Comparison of ENCODE assay signal across 7 cellular contexts in genomic region chr12:109863961-109864712, GRCh38. TPM values are rescaled to one million over a fixed set of nuclear protein-coding genes. Genes with fewer than 3 reads are reported as not detected.
DNase-seq lines count a peak whose midpoint lies in the region; ATAC-seq, FAIRE-seq and TF ChIP-seq lines count a peak whose summit lies in the region.

No MANE protein-coding gene starts in this region.

- H3K4me1 ChIP-seq in kidney (ENCODE audit: control insufficient read depth in 1 of 2, insufficient read depth in 1 of 2, low read depth in 1 of 2, low read length in 2 of 2) (peaks cover 27 to 29% of the 10 kb centered on the region in 2 donors), stomach (peaks cover 21 to 27% (median 24%) of the 10 kb centered on the region in 4 donors)

- 67 to 78% (median 70%) methylated on average over 6 to 7 of the region's 7 CpGs for WGBS in stomach, 5 donors

- H3K27ac Mint-ChIP-seq in activated T-helper 2 cell treated with anti-CD3 and anti-CD28 coated beads, Interferon-gamma antibody, Interleukin-2, Interleukin-4, amounts not matched to agents 10 μg/mL and 5 μg/mL and 100 μg/mL, durations not matched to agents 14 hours and 24 hours and 36 hours, result peak overlapping the region; percentile 17

- H3K36me3 ChIP-seq in kidney (ENCODE audit: control insufficient read depth in 1 of 2, insufficient read depth in 2 of 2, low read length in 2 of 2) (no peaks in the 10 kb centered on the region), stomach (peaks cover 0 to 15% (median 12%) of the 10 kb centered on the region in 4 donors)

- no peak for FAIRE-seq in kidney (lab: Jason Lieb, UNC)
- no peak for FAIRE-seq in HTR-8/SVneo (lab: Jason Lieb, UNC)

- TF ChIP-seq CTCF in kidney (IDR thresholded peaks at IDR 0.05; ENCODE audit: borderline replicate concordance, extremely low read depth, insufficient read depth) (no peak), stomach (IDR thresholded peaks at IDR 0.05) (no peak), GM13977 (IDR thresholded peaks at IDR 0.05; ENCODE audit: extremely low read depth, insufficient read depth, missing control alignments) (no peak)

- intact Hi-C loops in activated T-helper 2 cell treated with anti-CD3 and anti-CD28 coated beads, Interferon-gamma antibody, Interleukin-2, Interleukin-4, amounts not matched to agents 10 μg/mL and 5 μg/mL and 100 μg/mL, durations not matched to agents 14 hours and 24 hours and 36 hours (cut with micrococcal nuclease), result no loop called here
- intact Hi-C loops in kidney (cut with DNase I), result no loop called here
- intact Hi-C loops in stomach (cut with DNase I; ENCODE audit: low total_unique reads), result no loop called here

- H3K4me1 Mint-ChIP-seq in activated T-helper 2 cell treated with anti-CD3 and anti-CD28 coated beads, Interferon-gamma antibody, Interleukin-2, Interleukin-4, amounts not matched to agents 10 μg/mL and 5 μg/mL and 100 μg/mL, durations not matched to agents 14 hours and 24 hours and 36 hours (ENCODE audit: low read depth), result peaks cover 18% of the 10 kb centered on the region

- ATAC-seq in GM18511 (IDR thresholded peaks at IDR 0.05; ENCODE audit: unreplicated experiment), result no peak

- TF ChIP-seq POLR2A in stomach (IDR thresholded peaks at IDR 0.05), result no peak

- no peaks in the 10 kb centered on the region for H3K27me3 Mint-ChIP-seq in activated T-helper 2 cell treated with anti-CD3 and anti-CD28 coated beads, Interferon-gamma antibody, Interleukin-2, Interleukin-4, amounts not matched to agents 10 μg/mL and 5 μg/mL and 100 μg/mL, durations not matched to agents 14 hours and 24 hours and 36 hours (ENCODE audit: low read depth)

- peak; percentile 18 to 24 for DNase-seq in Kasumi-1 (lab: John Stamatoyannopoulos, UW)
- DNase-seq in activated T-helper 2 cell treated with anti-CD3 and anti-CD28 coated beads, Interferon-gamma antibody, Interleukin-2, Interleukin-4, amounts not matched to agents 10 μg/mL and 5 μg/mL and 100 μg/mL, durations not matched to agents 14 hours and 24 hours and 36 hours (ENCODE audit: low spot score), result no peak
- no peak for DNase-seq in kidney
- peak; percentile 76 for DNase-seq in stomach
- no peak for DNase-seq in GM13977 (ENCODE audit: low spot score)
- no peak for DNase-seq in HTR-8/SVneo (ENCODE audit: insufficient read length, low spot score)

- no peak for TF ChIP-seq EP300 in stomach (IDR thresholded peaks at IDR 0.05)

- in situ Hi-C loops in GM13977 (cut with MboI; ENCODE audit: low pct_unique_long_range_greater_than_20kb, low sequenced_read_pairs, unreplicated experiment), result no loop called here

- H3K27ac ChIP-seq in kidney (ENCODE audit: low read depth in 2 of 2, low read length in 2 of 2) (peak overlapping the region; percentile 59 to 90), stomach (peak overlapping the region; percentile 63 to 86 (median 77))

- H3K9ac ChIP-seq in kidney (ENCODE audit: low read length in 2 of 2), result peak overlapping the region in 1 of 2 donors; percentile 28

- no peaks in the 10 kb centered on the region for H3K9me3 ChIP-seq in kidney (ENCODE audit: control insufficient read depth in 1 of 2, low read length in 2 of 2)
- H3K9me3 ChIP-seq in stomach, result no peaks in the 10 kb centered on the region

- no peak overlapping the region for H3K4me3 Mint-ChIP-seq in activated T-helper 2 cell treated with anti-CD3 and anti-CD28 coated beads, Interferon-gamma antibody, Interleukin-2, Interleukin-4, amounts not matched to agents 10 μg/mL and 5 μg/mL and 100 μg/mL, durations not matched to agents 14 hours and 24 hours and 36 hours (ENCODE audit: low read depth)

- H3K36me3 Mint-ChIP-seq in activated T-helper 2 cell treated with anti-CD3 and anti-CD28 coated beads, Interferon-gamma antibody, Interleukin-2, Interleukin-4, amounts not matched to agents 10 μg/mL and 5 μg/mL and 100 μg/mL, durations not matched to agents 14 hours and 24 hours and 36 hours (ENCODE audit: low read depth), result no peaks in the 10 kb centered on the region

- no peak overlapping the region for H3K4me3 ChIP-seq in kidney (ENCODE audit: low read length in 2 of 2)
- no peak overlapping the region for H3K4me3 ChIP-seq in stomach

- no peaks in the 10 kb centered on the region for H3K9me3 Mint-ChIP-seq in activated T-helper 2 cell treated with anti-CD3 and anti-CD28 coated beads, Interferon-gamma antibody, Interleukin-2, Interleukin-4, amounts not matched to agents 10 μg/mL and 5 μg/mL and 100 μg/mL, durations not matched to agents 14 hours and 24 hours and 36 hours

- no peaks in the 10 kb centered on the region for H3K27me3 ChIP-seq in stomach

RNA-seq across cellular contexts. Expression of gene GLTP, which starts 16.2 kb away (rescaled TPM):
- 26.6 and 27.2 TPM in 2 replicates for total RNA-seq in activated T-helper 2 cell treated with anti-CD3 and anti-CD28 coated beads, Interferon-gamma antibody, Interleukin-2, Interleukin-4, amounts not matched to agents 10 μg/mL and 5 μg/mL and 100 μg/mL, durations not matched to agents 14 hours and 24 hours and 36 hours
- total RNA-seq in kidney (45.9 TPM), stomach (10 to 100 TPM; 26.4 to 93.6 (median 60.7) TPM)
- polyA plus RNA-seq in kidney (ENCODE audit: insufficient read depth, low read depth, low replicate concordance) (56.4 TPM), stomach (10 to 100 TPM; 28.0 to 80.7 (median 39.6) TPM)

RNA-seq across cellular contexts. Expression of gene TRPV4, which starts 30.9 kb away (rescaled TPM):
- not detected in 2 replicates for total RNA-seq in activated T-helper 2 cell treated with anti-CD3 and anti-CD28 coated beads, Interferon-gamma antibody, Interleukin-2, Interleukin-4, amounts not matched to agents 10 μg/mL and 5 μg/mL and 100 μg/mL, durations not matched to agents 14 hours and 24 hours and 36 hours
- total RNA-seq in kidney (6.0 TPM), stomach (1 to 10 TPM in 2 of 5 donors, not detected in 3; 1.0 to 1.8 TPM)
- polyA plus RNA-seq in kidney (ENCODE audit: insufficient read depth, low read depth, low replicate concordance) (24.5 TPM), stomach (1 to 10 TPM in 1 of 3 donors, under 1 TPM in 1, not detected in 1; 0.75 to 3.8 TPM)

RNA-seq across cellular contexts. Expression of gene TCHP, which starts 35.9 kb away (rescaled TPM):
- 26.0 and 32.6 TPM in 2 replicates for total RNA-seq in activated T-helper 2 cell treated with anti-CD3 and anti-CD28 coated beads, Interferon-gamma antibody, Interleukin-2, Interleukin-4, amounts not matched to agents 10 μg/mL and 5 μg/mL and 100 μg/mL, durations not matched to agents 14 hours and 24 hours and 36 hours
- 16.2 TPM for total RNA-seq in kidney
- polyA plus RNA-seq in kidney (ENCODE audit: insufficient read depth, low read depth, low replicate concordance), result 6.0 TPM
- total RNA-seq in stomach, result 10 to 100 TPM; 13.8 to 45.5 (median 28.3) TPM
- 10 to 100 TPM in 1 of 3 donors, 1 to 10 TPM in 2; 7.9 to 11.9 (median 8.8) TPM for polyA plus RNA-seq in stomach

Comparison
In these comparisons a context has a peak if more than half of its experiments do, and no peak if none do; other contexts are left out.
1. DNase-seq: peak in Kasumi-1 (2 of 2) and stomach (single experiment); none in activated T-helper 2 cell treated with anti-CD3 and anti-CD28 coated beads, Interferon-gamma antibody, Interleukin-2, Interleukin-4, amounts not matched to agents 10 μg/mL and 5 μg/mL and 100 μg/mL, durations not matched to agents 14 hours and 24 hours and 36 hours (single experiment), kidney (single experiment), GM13977 (single experiment) and HTR-8/SVneo (single experiment).